8 cellular contexts compared by ENCODE assay signal in the genomic region with DNA sequence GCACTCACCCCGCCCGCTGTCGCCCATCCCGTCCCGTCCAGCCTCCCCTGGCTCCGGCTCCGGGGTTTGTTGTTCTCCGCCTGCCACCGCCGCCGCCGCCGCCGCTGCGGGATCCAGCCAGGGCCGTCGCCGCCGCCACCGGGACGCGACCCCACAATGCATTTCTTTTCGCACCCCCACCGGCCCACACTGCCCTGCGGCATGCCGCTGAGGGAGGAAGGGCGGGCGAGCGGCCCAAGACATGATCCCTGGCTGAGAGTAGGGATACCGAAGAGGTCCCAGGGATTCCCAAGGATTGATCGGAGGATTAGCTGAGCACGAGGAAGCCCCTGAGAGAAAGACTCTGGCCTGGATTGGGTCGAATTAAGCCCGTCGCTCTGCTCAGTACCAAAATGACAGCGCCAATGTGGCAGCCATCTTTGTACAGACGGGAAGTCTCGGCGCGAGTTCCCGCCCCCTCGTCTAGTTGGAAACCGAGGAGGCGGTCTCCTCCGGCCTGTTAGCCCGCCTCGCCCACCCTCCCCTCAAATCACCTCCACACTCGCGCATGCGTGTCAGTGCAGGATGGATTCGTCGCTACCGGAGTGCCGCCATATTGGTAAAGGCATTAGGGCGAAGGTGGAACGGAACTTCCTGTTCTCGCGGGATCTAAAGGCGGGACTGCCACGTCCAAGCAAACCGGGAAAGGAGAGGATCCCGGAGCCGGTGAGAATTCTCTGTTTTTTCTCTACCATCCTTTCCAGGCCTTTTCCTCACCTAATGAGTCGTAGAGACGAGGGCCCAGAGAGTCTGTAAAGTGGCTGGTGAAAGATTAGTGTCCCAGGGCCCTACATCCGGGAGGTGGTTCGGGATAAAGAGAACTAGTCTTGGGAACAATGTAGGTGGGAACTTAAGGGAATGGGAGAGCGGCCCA. TPM values are rescaled to one million over a fixed set of nuclear protein-coding genes. Genes with fewer than 3 reads are reported as not detected.
DNase-seq lines count a peak whose midpoint lies in the region; ATAC-seq and TF ChIP-seq lines count a peak whose summit lies in the region.

A gene (minus strand): TSS at position 432 of the 913 bp plus-strand sequence. CDS start 189 bp downstream, at position 243.
A gene with protein sequence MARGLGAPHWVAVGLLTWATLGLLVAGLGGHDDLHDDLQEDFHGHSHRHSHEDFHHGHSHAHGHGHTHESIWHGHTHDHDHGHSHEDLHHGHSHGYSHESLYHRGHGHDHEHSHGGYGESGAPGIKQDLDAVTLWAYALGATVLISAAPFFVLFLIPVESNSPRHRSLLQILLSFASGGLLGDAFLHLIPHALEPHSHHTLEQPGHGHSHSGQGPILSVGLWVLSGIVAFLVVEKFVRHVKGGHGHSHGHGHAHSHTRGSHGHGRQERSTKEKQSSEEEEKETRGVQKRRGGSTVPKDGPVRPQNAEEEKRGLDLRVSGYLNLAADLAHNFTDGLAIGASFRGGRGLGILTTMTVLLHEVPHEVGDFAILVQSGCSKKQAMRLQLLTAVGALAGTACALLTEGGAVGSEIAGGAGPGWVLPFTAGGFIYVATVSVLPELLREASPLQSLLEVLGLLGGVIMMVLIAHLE (plus strand): TSS at position 634 of the 913 bp plus-strand sequence. CDS start 379 bp downstream, outside the sequence.

- under 1% methylated on average over 68 of the region's 68 CpGs for WGBS in prostate gland

- no peaks in the 10 kb centered on the region for H3K27me3 ChIP-seq in prostate gland (replicated peaks; ENCODE audit: insufficient read depth)

- peak; percentile 56 for TF ChIP-seq POLR2A in prostate gland (IDR thresholded peaks at IDR 0.05)

- peak within 1 kb of the TSS; percentile 84 for H3K4me3 ChIP-seq in prostate gland

- peak within 1 kb of the TSS; percentile 100 for H3K4me3 Mint-ChIP-seq in T-helper 2 cell treated with Interferon-gamma antibody and Interleukin-4, amounts not matched to agents 5 μg/mL and 100 μg/mL, for 36 hours

- no peaks in the 10 kb centered on the region for H3K27me3 Mint-ChIP-seq in T-helper 2 cell treated with Interferon-gamma antibody and Interleukin-4, amounts not matched to agents 5 μg/mL and 100 μg/mL, for 36 hours (ENCODE audit: low read depth)

- ATAC-seq in HG02943 (IDR thresholded peaks at IDR 0.05; ENCODE audit: low read depth, unreplicated experiment) (peak; percentile 53), left ventricle myocardium superior (peak; percentile 87)

- H3K9me3 ChIP-seq in prostate gland, result no peaks in the 10 kb centered on the region

- peaks cover 0 to 8% of the 10 kb centered on the region in 2 donors for H3K36me3 ChIP-seq in prostate gland

- DNase-seq in GM13976 (ENCODE audit: low spot score), result peak; percentile 98
- DNase-seq in NCI-H2029 (lab: John Stamatoyannopoulos, UW), result peak; percentile 98
- peak; percentile 97 for DNase-seq in T-helper 2 cell treated with Interferon-gamma antibody and Interleukin-4, amounts not matched to agents 5 μg/mL and 100 μg/mL, for 36 hours (ENCODE audit: low spot score)
- DNase-seq in anterior cingulate cortex (lab: John Stamatoyannopoulos, UW), result peak; percentile 86 to 99 (median 97)
- peak; percentile 99 for DNase-seq in left ventricle myocardium superior
- DNase-seq in prostate gland (ENCODE audit: low spot score), result peak; percentile 99
- peak; percentile 99 for DNase-seq in ureter (ENCODE audit: low spot score)

- H3K9me3 Mint-ChIP-seq in T-helper 2 cell treated with Interferon-gamma antibody and Interleukin-4, amounts not matched to agents 5 μg/mL and 100 μg/mL, for 36 hours, result no peaks in the 10 kb centered on the region

- H3K27ac Mint-ChIP-seq in T-helper 2 cell treated with Interferon-gamma antibody and Interleukin-4, amounts not matched to agents 5 μg/mL and 100 μg/mL, for 36 hours, result peak within 1 kb of the TSS; percentile 98

- peaks cover 62% of the 10 kb centered on the region for H3K36me3 Mint-ChIP-seq in T-helper 2 cell treated with Interferon-gamma antibody and Interleukin-4, amounts not matched to agents 5 μg/mL and 100 μg/mL, for 36 hours (ENCODE audit: low read depth)

- in situ Hi-C loops in GM13976 (cut with MboI; ENCODE audit: low sequenced_read_pairs, unreplicated experiment), result no loop called here

- TF ChIP-seq CTCF in GM13976 (IDR thresholded peaks at IDR 0.05; ENCODE audit: borderline replicate concordance, control extremely low read depth, extremely low read depth, insufficient read depth, missing control alignments) (no peak), prostate gland (IDR thresholded peaks at IDR 0.05) (peak in 1 of 4 experiments; percentile 4)

- intact Hi-C loops in left ventricle myocardium superior (cut with micrococcal nuclease) (no loop called here), prostate gland (cut with DNase I) (loop anchor here (2.0 kb wide), 1 partner anchor 48 kb away; no protein-coding TSS in a partner anchor)

- H3K4me1 ChIP-seq in prostate gland (replicated peaks), result peaks cover 6% of the 10 kb centered on the region

- H3K4me1 Mint-ChIP-seq in T-helper 2 cell treated with Interferon-gamma antibody and Interleukin-4, amounts not matched to agents 5 μg/mL and 100 μg/mL, for 36 hours (ENCODE audit: low read depth), result peaks cover 51% of the 10 kb centered on the region

- peak within 1 kb of the TSS; percentile 96 for H3K27ac ChIP-seq in prostate gland

RNA-seq across cellular contexts. Expression of the first gene that starts in this region (rescaled TPM):
- 41.2 TPM for total RNA-seq in left ventricle myocardium superior
- 10 to 100 TPM; 30.6 to 40.5 TPM for total RNA-seq in prostate gland
- total RNA-seq in ureter, result 50.8 TPM

RNA-seq across cellular contexts. Expression of the second gene that starts in this region (rescaled TPM):
- total RNA-seq in left ventricle myocardium superior, result 47.7 TPM
- total RNA-seq in prostate gland, result 100 to 1,000 TPM; 109 to 182 TPM
- 60.7 TPM for total RNA-seq in ureter

Comparison
In these comparisons a context has a peak if more than half of its experiments do, and no peak if none do; other contexts are left out.
1. Peak in every context shown above with its lines: DNase-seq, ATAC-seq, H3K4me3 ChIP-seq and H3K27ac ChIP-seq.